32 cellular contexts compared by ENCODE assay signal in genomic region chr5:32630867-32631491, GRCh38.
"Had no signal": no experiment of that assay in that cellular context is flagged by ENCODE, and none has a peak within 500 bp of the region (broad histone marks: within the 10 kb centered on the region; RNA-seq: fewer than 3 reads in every experiment).

No MANE protein-coding gene starts in this region.

- H3K36me3 Mint-ChIP-seq: activated CD8-positive, alpha-beta memory T cell treated with anti-CD3 and anti-CD28 coated beads, Interleukin-2, amount 10 ng/mL, durations not matched to agents 7 days and 5 days; activated naive CD4-positive, alpha-beta T cell treated with anti-CD3 and anti-CD28 coated beads, Interleukin-2, amount 50 U/mL, for 72 hours had no signal

- H3K4me1 Mint-ChIP-seq: activated B cell treated with CpG ODN at 0.5 μM for 24 hours; activated CD4-positive, alpha-beta T cell treated with anti-CD3 and anti-CD28 coated beads, Interleukin-2, amount 10 ng/mL, durations not matched to agents 24 days and 14 days; activated CD8-positive, alpha-beta memory T cell treated with anti-CD3 and anti-CD28 coated beads, Interleukin-2, amount 10 ng/mL, durations not matched to agents 7 days and 5 days; activated naive CD8-positive, alpha-beta T cell treated with anti-CD3 and anti-CD28 coated beads, Interleukin-2, amount 50 U/mL, for 24 hours had no signal

- FAIRE-seq: TTC549 had no signal

- H3K9me3 Mint-ChIP-seq: activated B cell treated with CpG ODN at 0.5 μM for 24 hours; activated CD4-positive, alpha-beta T cell treated with anti-CD3 and anti-CD28 coated beads, Interleukin-2, amount 10 ng/mL, durations not matched to agents 24 days and 14 days; activated naive CD4-positive, alpha-beta T cell treated with anti-CD3 and anti-CD28 coated beads, Interleukin-2, amount 50 U/mL, for 72 hours; activated naive CD8-positive, alpha-beta T cell treated with anti-CD3 and anti-CD28 coated beads, Interleukin-2, amount 50 U/mL, for 24 hours; activated T-cell treated with anti-CD3 and anti-CD28 coated beads, Interleukin-2, amount 50 U/mL, for 24 hours had no signal

- H3K27ac ChIP-seq: brain microvascular endothelial cell, cardiac muscle cell, KMS-11 had no signal

- H3K27ac Mint-ChIP-seq: activated B cell treated with CpG ODN at 0.5 μM for 24 hours; activated CD4-positive, alpha-beta T cell treated with anti-CD3 and anti-CD28 coated beads, Interleukin-2, amount 10 ng/mL, durations not matched to agents 24 days and 14 days; activated CD8-positive, alpha-beta memory T cell treated with anti-CD3 and anti-CD28 coated beads, Interleukin-2, amount 10 ng/mL, durations not matched to agents 7 days and 5 days; activated naive CD8-positive, alpha-beta T cell treated with anti-CD3 and anti-CD28 coated beads, Interleukin-2, amount 50 U/mL, for 24 hours; activated T-cell treated with anti-CD3 and anti-CD28 coated beads, Interleukin-2, amount 50 U/mL, for 24 hours; T-helper 17 cell had no signal

- H3K9me3 ChIP-seq: MG63 had no signal

- H3K4me3 ChIP-seq: cardiac muscle cell, MG63 had no signal

- H3K9ac ChIP-seq: KMS-11 had no signal

- H3K4me3 Mint-ChIP-seq: activated B cell treated with CpG ODN at 0.5 μM for 24 hours; activated CD4-positive, alpha-beta T cell treated with anti-CD3 and anti-CD28 coated beads, Interleukin-2, amount 10 ng/mL, durations not matched to agents 24 days and 14 days; activated CD8-positive, alpha-beta memory T cell treated with anti-CD3 and anti-CD28 coated beads, Interleukin-2, amount 10 ng/mL, durations not matched to agents 7 days and 5 days; activated naive CD8-positive, alpha-beta T cell treated with anti-CD3 and anti-CD28 coated beads, Interleukin-2, amount 50 U/mL, for 24 hours; activated T-cell treated with anti-CD3 and anti-CD28 coated beads, Interleukin-2, amount 50 U/mL, for 24 hours; T-helper 17 cell had no signal

- ATAC-seq: activated CD8-positive, alpha-beta memory T cell treated with anti-CD3 and anti-CD28 coated beads, Interleukin-2, amount 10 ng/mL, durations not matched to agents 7 days and 5 days; activated naive CD4-positive, alpha-beta T cell treated with anti-CD3 and anti-CD28 coated beads, Interleukin-2, amount 50 U/mL, for 72 hours; activated naive CD8-positive, alpha-beta T cell treated with anti-CD3 and anti-CD28 coated beads, Interleukin-2, amount 50 U/mL, for 24 hours; Panc1; Right ventricle myocardium inferior; T-helper 17 cell had no signal

- DNase-seq: activated B cell treated with CpG ODN at 0.5 μM for 24 hours; activated CD4-positive, alpha-beta T cell treated with anti-CD3 and anti-CD28 coated beads for 1 hour; activated CD4-positive, alpha-beta T cell treated with anti-CD3 and anti-CD28 coated beads, Interleukin-2, amount 10 ng/mL, durations not matched to agents 24 days and 14 days; activated CD4-positive, alpha-beta T cell treated with anti-CD3 and anti-CD28 coated beads, Interleukin-2, amount 50 U/mL, for 48 hours; activated CD8-positive, alpha-beta memory T cell treated with anti-CD3 and anti-CD28 coated beads, Interleukin-2, amount 10 ng/mL, durations not matched to agents 7 days and 5 days; activated effector memory CD4-positive, alpha-beta T cell treated with anti-CD3 and anti-CD28 coated beads, Interleukin-2, amount 50 U/mL, for 16 hours; activated naive CD4-positive, alpha-beta T cell treated with Interleukin-2 at 50 U/mL for 16 hours; activated naive CD8-positive, alpha-beta T cell treated with anti-CD3 and anti-CD28 coated beads, Interleukin-2, amount 50 U/mL, for 24 hours; activated T-cell treated with anti-CD3 and anti-CD28 coated beads, Interleukin-2, amount 50 U/mL, for 24 hours; amniotic stem cell; brain microvascular endothelial cell; MG63; MV-4-11; NCI-H1092 treated with DMSO at 0.1 percent for 48 hours; NCI-H1417 treated with DMSO at 0.1 percent for 48 hours; NCI-H1694; NCI-H2029; NCI-H2107; NCI-H2171 treated with DMSO at 0.1 percent for 48 hours; NCI-H226; NCI-H526 treated with DMSO at 0.1 percent for 48 hours; NCI-H82; OCI-M1; RPMI8226; T-helper 17 cell; T-helper 9 cell had no signal

- H3K36me3 ChIP-seq: brain microvascular endothelial cell, cardiac muscle cell, MG63 had no signal

- H3K27me3 Mint-ChIP-seq: activated CD4-positive, alpha-beta T cell treated with anti-CD3 and anti-CD28 coated beads, Interleukin-2, amount 10 ng/mL, durations not matched to agents 24 days and 14 days; activated CD8-positive, alpha-beta memory T cell treated with anti-CD3 and anti-CD28 coated beads, Interleukin-2, amount 10 ng/mL, durations not matched to agents 7 days and 5 days; activated T-cell treated with anti-CD3 and anti-CD28 coated beads, Interleukin-2, amount 50 U/mL, for 24 hours had no signal

- H3K27me3 ChIP-seq: brain microvascular endothelial cell, cardiac muscle cell, MG63 had no signal
